25 cellular contexts compared by ENCODE assay signal in the genomic region with DNA sequence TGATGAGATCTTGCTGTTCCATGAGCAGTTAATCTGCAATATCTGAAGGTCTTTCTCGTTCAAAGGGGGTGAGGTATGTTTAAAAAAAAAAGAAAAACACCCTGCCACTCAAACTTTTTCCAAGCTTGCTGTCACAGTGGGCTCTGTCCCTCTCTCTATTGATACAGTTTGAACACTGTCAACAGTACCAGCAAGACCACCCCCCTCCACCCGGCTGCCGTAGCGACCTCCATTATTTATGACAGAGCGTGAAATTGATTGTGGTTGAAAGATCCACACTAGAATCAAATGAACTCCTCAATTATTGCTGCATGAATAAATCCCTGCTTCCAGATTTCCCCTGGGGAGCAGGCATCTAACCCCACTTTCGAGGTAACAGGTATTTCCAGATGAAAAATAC.
"Had no signal": no experiment of that assay in that cellular context is flagged by ENCODE, and none has a peak within 500 bp of the region (broad histone marks: within the 10 kb centered on the region; RNA-seq: fewer than 3 reads in every experiment).

No MANE protein-coding gene starts in this region.

- H3K79me2 ChIP-seq: parathyroid adenoma had no signal

- H3K9me3 ChIP-seq: neutrophil, ovary, prostate gland, right lobe of liver, sigmoid colon, thoracic aorta, thyroid gland, upper lobe of left lung, vagina had no signal

- H3K36me3 ChIP-seq: neutrophil, ovary, prostate gland, right lobe of liver, sigmoid colon, stomach, thoracic aorta, thyroid gland, tibial nerve, upper lobe of left lung, vagina had no signal

- DNase-seq: naive thymus-derived CD4-positive, alpha-beta T cell; natural killer cell; nucleus accumbens; ovary; right cardiac atrium; right lobe of liver; sigmoid colon; small intestine; stimulated activated CD4-positive, alpha-beta T cell treated with anti-CD3 and anti-CD28 coated beads, Interleukin-15, amount 100 ng/mL, for 24 hours; stimulated activated CD4-positive, alpha-beta T cell treated with anti-CD3 and anti-CD28 coated beads, Interleukin-2, amount 100 ng/mL, for 24 hours; stimulated activated CD4-positive, alpha-beta T cell treated with anti-CD3 and anti-CD28 coated beads, Interleukin-2, amount 100 ng/mL, for 48 hours; stimulated activated CD4-positive, alpha-beta T cell treated with anti-CD3 and anti-CD28 coated beads, Interleukin-4, amount 100 ng/mL, for 24 hours; stimulated activated naive B cell treated with anti-CD40 and anti-IgM and Interleukin-4, amounts not matched to agents 10 μg/mL and 1 μg/mL and 100 μg/mL, for 72 hours; stimulated activated naive CD4-positive, alpha-beta T cell treated with Interleukin-2 at 50 U/mL for 16 hours; stomach; thyroid gland; trophoblast cell; upper lobe of left lung had no signal

- H3K4me3 ChIP-seq: ovary, prostate gland, right lobe of liver, sigmoid colon, stomach, thoracic aorta, thyroid gland, tibial nerve, upper lobe of left lung, vagina had no signal

- H3K27ac ChIP-seq: neutrophil, ovary, parathyroid adenoma, prostate gland, right lobe of liver, sigmoid colon, stomach, thoracic aorta, thyroid gland, tibial nerve, upper lobe of left lung, vagina had no signal

- H2AFZ ChIP-seq: parathyroid adenoma had no signal

- H3K4me1 ChIP-seq: parathyroid adenoma, prostate gland, right lobe of liver, sigmoid colon, stomach, thyroid gland, tibial nerve, upper lobe of left lung, vagina had no signal

- H3K27me3 ChIP-seq: neutrophil, ovary, right lobe of liver, sigmoid colon, stomach, thyroid gland, tibial nerve, upper lobe of left lung, vagina had no signal

- ATAC-seq: naive thymus-derived CD4-positive, alpha-beta T cell; natural killer cell; right cardiac atrium; right lobe of liver; stimulated activated effector memory CD8-positive, alpha-beta T cell treated with anti-CD3 and anti-CD28 coated beads, Interleukin-12 subunit alpha, Interleukin-12 subunit beta, amount 100 ng/mL, for 72 hours; stimulated activated naive B cell treated with anti-CD40 and anti-IgM and Interleukin-4, amounts not matched to agents 10 μg/mL and 1 μg/mL and 100 μg/mL, for 72 hours had no signal
